In genomic region chr17:72618018-72618509, GRCh38 we compare ENCODE assay signal across 8 cellular contexts.
DNase-seq lines count a peak whose midpoint lies in the region; ATAC-seq and TF ChIP-seq lines count a peak whose summit lies in the region.

No MANE protein-coding gene starts in this region.

- no peaks in the 10 kb centered on the region for H4K20me1 ChIP-seq in Loucy (ENCODE audit: insufficient read depth, low read length, poor library complexity, severe bottlenecking)

- H3K4me2 ChIP-seq in Loucy (ENCODE audit: low read depth, low read length, poor library complexity, severe bottlenecking), result peak overlapping the region; percentile 62

- intact Hi-C loops in left cardiac atrium (cut with DNase I), result no loop called here
- intact Hi-C loops in cardiac septum (cut with DNase I), result no loop called here

- TF ChIP-seq CTCF in Loucy (conservative IDR thresholded peaks at IDR 0.05; ENCODE audit: low read length), result no peak
- no peak for TF ChIP-seq CTCF in GM20000 (IDR thresholded peaks at IDR 0.05; ENCODE audit: extremely low read depth, missing control alignments)
- TF ChIP-seq CTCF in HFFc6 (IDR thresholded peaks at IDR 0.05), result no peak

- no peaks in the 10 kb centered on the region for H3K9me3 Mint-ChIP-seq in activated T-cell treated with anti-CD3 and anti-CD28 coated beads, Interleukin-2, amount 50 U/mL, for 4 hours
- no peaks in the 10 kb centered on the region for H3K9me3 Mint-ChIP-seq in HFFc6

- no peak overlapping the region for H3K9ac ChIP-seq in Loucy (ENCODE audit: low read depth, low read length, poor library complexity, severe bottlenecking)
- H3K9ac ChIP-seq in mucosa of stomach (ENCODE audit: low read length), result peak overlapping the region; percentile 6

- H3K27me3 Mint-ChIP-seq in activated T-cell treated with anti-CD3 and anti-CD28 coated beads, Interleukin-2, amount 50 U/mL, for 4 hours (ENCODE audit: low read depth), result peaks cover 20% of the 10 kb centered on the region
- peaks cover 14% of the 10 kb centered on the region for H3K27me3 Mint-ChIP-seq in HFFc6 (ENCODE audit: insufficient read depth)

- no peak overlapping the region for H3K27ac Mint-ChIP-seq in HFFc6

- H3K27me3 ChIP-seq in Loucy (ENCODE audit: insufficient read depth, low read length, poor library complexity, severe bottlenecking) (no peaks in the 10 kb centered on the region), mucosa of stomach (ENCODE audit: control insufficient read depth, insufficient read depth, low read length) (no peaks in the 10 kb centered on the region)

- no peaks in the 10 kb centered on the region for H3K36me3 Mint-ChIP-seq in activated T-cell treated with anti-CD3 and anti-CD28 coated beads, Interleukin-2, amount 50 U/mL, for 4 hours (ENCODE audit: insufficient read depth)
- no peaks in the 10 kb centered on the region for H3K36me3 Mint-ChIP-seq in HFFc6 (ENCODE audit: low read depth)

- H3K9me3 ChIP-seq in Loucy (ENCODE audit: insufficient read depth, low read depth, low read length), result no peaks in the 10 kb centered on the region
- H3K9me3 ChIP-seq in mucosa of stomach (ENCODE audit: control insufficient read depth, low read length), result no peaks in the 10 kb centered on the region

- H3K9me2 ChIP-seq in Loucy (replicated peaks; ENCODE audit: low read depth, low read length), result no peaks in the 10 kb centered on the region

- H3F3A ChIP-seq in Loucy (ENCODE audit: low read depth), result no peaks in the 10 kb centered on the region

- H3K4me1 Mint-ChIP-seq in activated T-cell treated with anti-CD3 and anti-CD28 coated beads, Interleukin-2, amount 50 U/mL, for 4 hours (ENCODE audit: low read depth), result peaks cover 18% of the 10 kb centered on the region
- H3K4me1 Mint-ChIP-seq in HFFc6 (ENCODE audit: low read depth), result peaks cover 25% of the 10 kb centered on the region

- peak in 1 of 2 donors; percentile 33 for ATAC-seq in left cardiac atrium
- ATAC-seq in activated T-cell treated with anti-CD3 and anti-CD28 coated beads, Interleukin-2, amount 50 U/mL, for 4 hours, result peak; percentile 35 to 53

- H3K4me3 ChIP-seq in Loucy (ENCODE audit: low read length, poor library complexity, severe bottlenecking) (peak overlapping the region; percentile 42), mucosa of stomach (ENCODE audit: low read length) (no peak overlapping the region)

- peak overlapping the region; percentile 79 for H2AFZ ChIP-seq in Loucy (ENCODE audit: low read length)

- no peaks in the 10 kb centered on the region for H3K36me3 ChIP-seq in Loucy (ENCODE audit: insufficient read depth, low read length)
- no peaks in the 10 kb centered on the region for H3K36me3 ChIP-seq in mucosa of stomach (ENCODE audit: control insufficient read depth, insufficient read depth, low read length)

- H3K4me3 Mint-ChIP-seq in activated T-cell treated with anti-CD3 and anti-CD28 coated beads, Interleukin-2, amount 50 U/mL, for 4 hours, result peak overlapping the region; percentile 62
- no peak overlapping the region for H3K4me3 Mint-ChIP-seq in HFFc6

- H3K79me2 ChIP-seq in Loucy (ENCODE audit: insufficient read depth, low read length), result no peaks in the 10 kb centered on the region

- DNase-seq in left cardiac atrium (peak; percentile 27), cardiac septum (ENCODE audit: low spot score) (no peak), GM20000 (ENCODE audit: low spot score) (no peak), HFFc6 (no peak), AML-193 (lab: John Stamatoyannopoulos, UW) (no peak)
- DNase-seq in activated T-cell treated with anti-CD3 and anti-CD28 coated beads, Interleukin-2, amount 50 U/mL, for 4 hours, result no peak

- H3K4me1 ChIP-seq in Loucy (ENCODE audit: insufficient read depth, low read length, poor library complexity, severe bottlenecking) (peaks cover 10% of the 10 kb centered on the region), mucosa of stomach (ENCODE audit: control insufficient read depth, insufficient read depth, low read length) (peaks cover 69% of the 10 kb centered on the region)
